In genomic region chr7:80488851-80489370, GRCh38 we compare ENCODE assay signal across 20 cellular contexts. TPM values are rescaled to one million over a fixed set of nuclear protein-coding genes. Genes with fewer than 3 reads are reported as not detected.
A peak's percentile ranks its signal among the peaks of the same experiment; 100 is the strongest.
DNase-seq lines count a peak whose midpoint lies in the region; ATAC-seq and TF ChIP-seq lines count a peak whose summit lies in the region.
"Had no signal": no experiment of that assay in that cellular context is flagged by ENCODE, and none has a peak within 500 bp of the region (broad histone marks: within the 10 kb centered on the region; RNA-seq: fewer than 3 reads in every experiment).

No MANE protein-coding gene starts in this region.

- 41 to 59% (median 42%) methylated on average over 5 of the region's 5 CpGs for WGBS in heart left ventricle, 4 donors

- no peaks in the 10 kb centered on the region for H3K27me3 Mint-ChIP-seq in Calu3 (ENCODE audit: unreplicated experiment)
- H3K27me3 Mint-ChIP-seq: IgD-negative memory B cell had no signal

- TF ChIP-seq POLR2A in heart left ventricle (IDR thresholded peaks at IDR 0.05): no peak

- H3K27ac ChIP-seq in heart left ventricle: peak overlapping the region in 10 of 12 donors; percentile 3 to 61 (median 16)
- H3K27ac ChIP-seq in PC-3 (ENCODE audit: low read length): no peak overlapping the region
- H3K27ac ChIP-seq in iPS-20b (ENCODE audit: low read length): no peak overlapping the region
- H3K27ac ChIP-seq: Peyer's patch had no signal

- no peaks in the 10 kb centered on the region for H3K9me3 ChIP-seq in heart left ventricle
- no peaks in the 10 kb centered on the region for H3K9me3 ChIP-seq in PC-3 (ENCODE audit: low read length)
- no peaks in the 10 kb centered on the region for H3K9me3 ChIP-seq in iPS-20b (ENCODE audit: insufficient read depth, low read depth, low read length)
- H3K9me3 ChIP-seq: Peyer's patch had no signal

- no peak overlapping the region for H3K4me3 Mint-ChIP-seq in Calu3 (ENCODE audit: low read depth, unreplicated experiment)
- H3K4me3 Mint-ChIP-seq: H9, IgD-negative memory B cell had no signal

- no peak overlapping the region for H3K9ac ChIP-seq in PC-3 (ENCODE audit: low read length)
- no peak overlapping the region for H3K9ac ChIP-seq in iPS-20b (ENCODE audit: low read depth, low read length)

- intact Hi-C loops in heart left ventricle (cut with DNase I): no loop called here
- intact Hi-C loops in cardiac septum (cut with DNase I): no loop called here
- intact Hi-C loops in PC-3 (cut with micrococcal nuclease): no loop called here
- intact Hi-C loops in Calu3 (cut with micrococcal nuclease; ENCODE audit: unreplicated experiment): no loop called here

- BruUV-seq in PC-3 (replicated peaks; lab: Mats Ljungman, UMichigan): no TSS peak
- no TSS peak for BruUV-seq in Calu3 (replicated peaks; lab: Mats Ljungman, UMichigan)

- H3K79me2 ChIP-seq in PC-3 (ENCODE audit: low read length): no peaks in the 10 kb centered on the region

- no peak overlapping the region for H3K4me3 ChIP-seq in heart left ventricle
- H3K4me3 ChIP-seq in PC-3 (ENCODE audit: low read length): no peak overlapping the region
- peak overlapping the region; percentile 21; the same call in 1 of the 2 replicates for H3K4me3 ChIP-seq in iPS-20b (ENCODE audit: low read length)
- H3K4me3 ChIP-seq: Peyer's patch had no signal

- peaks cover 0 to 16% (median 5%) of the 10 kb centered on the region in 12 donors for H3K4me1 ChIP-seq in heart left ventricle
- no peaks in the 10 kb centered on the region for H3K4me1 ChIP-seq in PC-3 (ENCODE audit: insufficient read depth, low read length)
- peaks cover 27% of the 10 kb centered on the region for H3K4me1 ChIP-seq in iPS-20b (ENCODE audit: insufficient read depth, low read length)
- H3K4me1 ChIP-seq: Peyer's patch had no signal

- H2AFZ ChIP-seq in PC-3 (ENCODE audit: low read length): peak overlapping the region; percentile 60; the same call in 1 of the 2 replicates

- no peak for DNase-seq in heart left ventricle
- no peak for DNase-seq in cardiac septum (ENCODE audit: low spot score)
- DNase-seq in PC-3: no peak
- DNase-seq in Calu3: no peak
- DNase-seq in NCI-H345 treated with DMSO at 0.1 percent for 48 hours (lab: John Stamatoyannopoulos, UW; ENCODE audit: unreplicated experiment): no peak
- DNase-seq: DMS79, GDM1, H9, NCI-H1417, NCI-H2029, NCI-H2171 treated with DMSO at 0.1 percent for 48 hours, NCI-H510A, Peyer's patch, SHP77 treated with DMSO at 0.1 percent for 48 hours had no signal

- H3K4me1 Mint-ChIP-seq in Calu3 (ENCODE audit: low read depth, unreplicated experiment): peaks cover 8% of the 10 kb centered on the region
- H3K4me1 Mint-ChIP-seq: IgD-negative memory B cell had no signal

- H3K36me3 ChIP-seq in heart left ventricle (no peaks in the 10 kb centered on the region), PC-3 (ENCODE audit: low read depth, low read length) (no peaks in the 10 kb centered on the region), iPS-20b (ENCODE audit: insufficient read depth, low read depth, low read length) (no peaks in the 10 kb centered on the region)
- H3K36me3 ChIP-seq: Peyer's patch had no signal

- no peaks in the 10 kb centered on the region for H3K36me3 Mint-ChIP-seq in Calu3 (ENCODE audit: insufficient read depth, unreplicated experiment)
- H3K36me3 Mint-ChIP-seq: IgD-negative memory B cell had no signal

- H3K27ac Mint-ChIP-seq in Calu3 (ENCODE audit: unreplicated experiment): no peak overlapping the region
- H3K27ac Mint-ChIP-seq: H9, IgD-negative memory B cell had no signal

- no peaks in the 10 kb centered on the region for H4K20me1 ChIP-seq in PC-3 (ENCODE audit: low read length)

- CTCF ChIA-PET in PC-3 (lab: Charles Lee): no interaction called here
- CTCF ChIA-PET in Calu3 (lab: Charles Lee): interaction anchor here (0.6 kb wide), 1 partner anchor 60 kb away, joined by 3 read pairs; no protein-coding TSS in a partner anchor

- no peaks in the 10 kb centered on the region for H3K9me2 ChIP-seq in PC-3 (replicated peaks; ENCODE audit: low read length)

- H3K27me3 ChIP-seq in heart left ventricle (no peaks in the 10 kb centered on the region), PC-3 (ENCODE audit: low read length) (no peaks in the 10 kb centered on the region), iPS-20b (ENCODE audit: insufficient read depth, low read length) (no peaks in the 10 kb centered on the region)
- H3K27me3 ChIP-seq: Peyer's patch had no signal

- H3F3A ChIP-seq in PC-3 (ENCODE audit: low read length, unreplicated experiment): no peaks in the 10 kb centered on the region

- no peaks in the 10 kb centered on the region for H3K9me3 Mint-ChIP-seq in Calu3 (ENCODE audit: low read depth, unreplicated experiment)
- H3K9me3 Mint-ChIP-seq: H9 had no signal

- TF ChIP-seq CTCF in heart left ventricle (IDR thresholded peaks at IDR 0.05) (no peak), PC-3 (conservative IDR thresholded peaks at IDR 0.05; ENCODE audit: low read depth, low read length) (no peak), Calu3 (IDR thresholded peaks at IDR 0.05; ENCODE audit: unreplicated experiment) (no peak)

- POLR2A ChIA-PET in PC-3 (lab: Charles Lee; ENCODE audit: unreplicated experiment): no interaction called here

- no peak overlapping the region for H3K4me2 ChIP-seq in PC-3 (ENCODE audit: low read length)

- ATAC-seq in heart left ventricle (peak in 1 of 4 donors; percentile 12), PC-3 (peak; percentile 27; the same call in 1 of the 2 replicates), esophagus mucosa (no peak), HG03439 (IDR thresholded peaks at IDR 0.05; ENCODE audit: unreplicated experiment) (no peak)

RNA-seq across cellular contexts. Expression of gene GNAT3, which starts 23.0 kb away (rescaled TPM):
- not detected for total RNA-seq in heart left ventricle
- not detected for polyA plus RNA-seq in heart left ventricle
- total RNA-seq in cardiac septum: not detected
- total RNA-seq in PC-3 (2014; rRNA removed): not detected in 2 replicates
- not detected for total RNA-seq in esophagus mucosa
- total RNA-seq in Calu3 (2022): not detected in 2 replicates
- total RNA-seq: A172, H9, LHCN-M2 had no signal
- polyA plus RNA-seq: IgD-negative memory B cell had no signal

Comparison
In these comparisons a context has a peak if more than half of its experiments do, and no peak if none do; other contexts are left out.
1. H3K27ac ChIP-seq: peak in heart left ventricle (10 of 12); none in PC-3 (single experiment) and iPS-20b (single experiment).